Comparison of ENCODE assay signal across 8 cellular contexts in the genomic region with DNA sequence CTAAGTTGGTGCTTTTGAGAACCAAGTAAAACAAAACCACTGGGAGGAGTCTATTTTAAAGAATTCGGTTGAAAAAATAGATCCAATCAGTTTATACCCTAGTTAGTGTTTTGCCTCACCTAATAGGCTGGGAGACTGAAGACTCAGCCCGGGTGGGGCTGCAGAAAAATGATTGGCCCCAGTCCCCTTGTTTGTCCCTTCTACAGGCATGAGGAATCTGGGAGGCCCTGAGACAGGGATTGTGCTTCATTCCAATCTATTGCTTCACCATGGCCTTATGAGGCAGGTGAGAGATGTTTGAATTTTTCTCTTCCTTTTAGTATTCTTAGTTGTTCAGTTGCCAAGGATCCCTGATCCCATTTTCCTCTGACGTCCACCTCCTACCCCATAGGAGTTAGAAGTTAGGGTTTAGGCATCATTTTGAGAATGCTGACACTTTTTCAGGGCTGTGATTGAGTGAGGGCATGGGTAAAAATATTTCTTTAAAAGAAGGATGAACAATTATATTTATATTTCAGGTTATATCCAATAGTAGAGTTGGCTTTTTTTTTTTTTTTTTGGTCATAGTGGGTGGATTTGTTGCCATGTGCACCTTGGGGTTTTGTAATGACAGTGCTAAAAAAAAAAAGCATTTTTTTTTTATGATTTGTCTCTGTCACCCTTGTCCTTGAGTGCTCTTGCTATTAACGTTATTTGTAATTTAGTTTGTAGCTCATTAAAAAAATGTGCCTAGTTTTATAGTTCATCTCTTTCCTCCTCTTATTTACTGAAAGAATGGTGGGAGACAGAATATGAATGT. TPM values are rescaled to one million over a fixed set of nuclear protein-coding genes. Genes with fewer than 3 reads are reported as not detected.
DNase-seq lines count a peak whose midpoint lies in the region; ATAC-seq and TF ChIP-seq lines count a peak whose summit lies in the region.

No MANE protein-coding gene starts in this region.

- H3K4me3 ChIP-seq in right atrium auricular region, result peak overlapping the region; percentile 61 to 66

- TF ChIP-seq CTCF in right atrium auricular region (IDR thresholded peaks at IDR 0.05), result no peak

- DNase-seq in right atrium auricular region (ENCODE audit: low spot score), result no peak
- DNase-seq in left cardiac atrium, result no peak
- peak; percentile 89 for DNase-seq in kidney tubule cell (ENCODE audit: low spot score)

- peaks cover 0 to 34% of the 10 kb centered on the region in 2 donors for H3K4me1 ChIP-seq in right atrium auricular region

- ATAC-seq in left cardiac atrium, result no peak
- ATAC-seq in GM18520 (IDR thresholded peaks at IDR 0.05; ENCODE audit: unreplicated experiment), result no peak
- no peak for ATAC-seq in GM21367 (IDR thresholded peaks at IDR 0.05; ENCODE audit: unreplicated experiment)
- no peak for ATAC-seq in HG03342 (IDR thresholded peaks at IDR 0.05; ENCODE audit: unreplicated experiment)
- no peak for ATAC-seq in HG03521 (IDR thresholded peaks at IDR 0.05; ENCODE audit: unreplicated experiment)

- H3K36me3 ChIP-seq in right atrium auricular region, result no peaks in the 10 kb centered on the region

- intact Hi-C loops in left cardiac atrium (cut with DNase I), result no loop called here

- H3K27ac ChIP-seq in right atrium auricular region, result peak overlapping the region; percentile 93 to 95
- peak overlapping the region; percentile 85 for H3K27ac ChIP-seq in angular gyrus (ENCODE audit: low read depth, low read length)

- no peaks in the 10 kb centered on the region for H3K9me3 ChIP-seq in right atrium auricular region

- no peaks in the 10 kb centered on the region for H3K27me3 ChIP-seq in right atrium auricular region

RNA-seq across cellular contexts. Expression of gene RAB5B, which starts 1.6 kb away (rescaled TPM):
- 100 to 1,000 TPM in 1 of 2 donors, 10 to 100 TPM in 1; 93.5 to 108 TPM for total RNA-seq in right atrium auricular region
- 100 to 1,000 TPM; 105 to 114 TPM for total RNA-seq in left cardiac atrium

RNA-seq across cellular contexts. Expression of gene CDK2, which starts 5.6 kb away (rescaled TPM):
- total RNA-seq in right atrium auricular region, result 10 to 100 TPM in 1 of 2 donors, 1 to 10 TPM in 1; 5.4 to 13.8 TPM
- total RNA-seq in left cardiac atrium, result 10 to 100 TPM; 14.1 to 18.2 TPM

RNA-seq across cellular contexts. Expression of gene PMEL, which starts 6.4 kb away (rescaled TPM):
- 1 to 10 TPM in 1 of 2 donors, under 1 TPM in 1; 0.67 to 1.1 TPM for total RNA-seq in right atrium auricular region
- under 1 TPM; 0.65 to 0.81 TPM for total RNA-seq in left cardiac atrium

RNA-seq across cellular contexts. Expression of gene SUOX, which starts 24.8 kb away (rescaled TPM):
- total RNA-seq in right atrium auricular region (10 to 100 TPM; 23.9 to 37.7 TPM), left cardiac atrium (10 to 100 TPM; 20.3 to 29.8 TPM)

RNA-seq across cellular contexts. Expression of gene DGKA, which starts 41.3 kb away (rescaled TPM):
- 10 to 100 TPM in 1 of 2 donors, 1 to 10 TPM in 1; 7.3 to 22.8 TPM for total RNA-seq in right atrium auricular region
- 10 to 100 TPM; 17.3 to 19.8 TPM for total RNA-seq in left cardiac atrium
